ENCODE assay signal across 1 cellular context in the genomic region with DNA sequence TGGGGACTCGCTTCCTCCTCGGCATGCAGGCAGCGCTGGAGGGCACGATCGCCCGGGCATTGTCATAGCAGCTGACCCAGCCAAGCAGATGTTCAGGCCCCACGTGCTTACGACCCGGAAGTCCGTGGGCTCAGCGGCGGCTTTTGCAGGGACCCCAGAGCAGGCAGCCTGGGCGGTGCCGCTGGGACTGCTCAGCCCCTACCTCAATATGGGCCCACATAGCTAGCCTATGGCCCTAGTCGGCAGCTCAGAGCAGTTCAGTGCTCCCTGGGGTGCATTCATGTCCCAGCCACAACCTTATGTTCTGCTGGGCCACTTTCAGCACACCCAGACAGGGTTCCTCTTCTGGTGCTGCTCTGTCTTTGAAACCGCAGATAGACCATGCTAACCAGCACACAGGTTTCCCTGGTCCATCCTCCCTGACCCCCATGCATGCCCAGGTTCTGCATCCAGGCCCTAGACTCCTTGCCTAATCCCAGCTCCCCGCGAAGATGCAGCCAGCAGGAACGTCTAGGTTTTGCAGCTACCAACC.
TF ChIP-seq lines count a peak whose summit lies in the region.

No MANE protein-coding gene starts in this region.

TF ChIP-seq in endothelial cell of umbilical vein, 7 proteins besides CTCF, POLR2A, EP300 and RAD21 (continued from another document):
- peak; percentile 28 for TF ChIP-seq POLR2AphosphoS5 (IDR thresholded peaks at IDR 0.05; ENCODE audit: insufficient read depth, low read depth, low read length)
- no peak for TF ChIP-seq JUN (IDR thresholded peaks at IDR 0.05; ENCODE audit: borderline replicate concordance, insufficient read depth, insufficient read length, low read depth)
- no peak for TF ChIP-seq EZH2 (IDR thresholded peaks at IDR 0.05; ENCODE audit: borderline replicate concordance, low read depth, low read length, severe bottlenecking)
- no peak for TF ChIP-seq FOS (IDR thresholded peaks at IDR 0.05; ENCODE audit: borderline replicate concordance, insufficient read depth, low read length)
- peak; percentile 20 for TF ChIP-seq MYC (IDR thresholded peaks at IDR 0.05; ENCODE audit: low read depth, low read length)
